In genomic region chr19:19966862-19967261, GRCh38 we compare ENCODE assay signal across 22 cellular contexts.
DNase-seq lines count a peak whose midpoint lies in the region; ATAC-seq and TF ChIP-seq lines count a peak whose summit lies in the region.
"Had no signal": no experiment of that assay in that cellular context is flagged by ENCODE, and none has a peak within 500 bp of the region (broad histone marks: within the 10 kb centered on the region; RNA-seq: fewer than 3 reads in every experiment).

No MANE protein-coding gene starts in this region.

- peak overlapping the region; percentile 26 for H3K4me2 ChIP-seq in smooth muscle cell

- no peak for ATAC-seq in HG03457 (IDR thresholded peaks at IDR 0.05; ENCODE audit: unreplicated experiment)
- ATAC-seq: Right ventricle myocardium inferior, T-helper 17 cell had no signal

- no peak for TF ChIP-seq EP300 in esophagus muscularis mucosa (IDR thresholded peaks at IDR 0.05)

- no peaks in the 10 kb centered on the region for H4K20me1 ChIP-seq in smooth muscle cell (ENCODE audit: low read depth)

- TF ChIP-seq POLR2A in esophagus muscularis mucosa (IDR thresholded peaks at IDR 0.05; ENCODE audit: low read depth), result no peak

- H3K79me2 ChIP-seq in smooth muscle cell (ENCODE audit: low read depth), result no peaks in the 10 kb centered on the region

- no peaks in the 10 kb centered on the region for H3F3A ChIP-seq in smooth muscle cell (ENCODE audit: low read depth)

- H3K9me3 ChIP-seq in esophagus muscularis mucosa (peaks cover 0 to 21% (median 19%) of the 10 kb centered on the region in 4 donors), smooth muscle cell (replicated peaks; ENCODE audit: low read depth) (peaks cover 6% of the 10 kb centered on the region)
- H3K9me3 ChIP-seq: HAP-1 had no signal

- WGBS in esophagus muscularis mucosa, result 69% methylated on average over 4 of the region's 4 CpGs
- WGBS in smooth muscle cell (ENCODE audit: low lambda C conversion rate), result 90% methylated on average over 4 of the region's 4 CpGs

- DNase-seq in DMS 273 (lab: John Stamatoyannopoulos, UW; ENCODE audit: unreplicated experiment) (peak; percentile 3), DMS 273 treated with DMSO at 0.1 percent for 48 hours (lab: John Stamatoyannopoulos, UW) (no peak), RKO (ENCODE audit: low spot score) (peak; percentile 21), esophagus muscularis mucosa (ENCODE audit: extremely low spot score) (peak; percentile 17), smooth muscle cell (lab: John Stamatoyannopoulos, UW; ENCODE audit: unreplicated experiment) (no peak), NCI-H1694 (lab: John Stamatoyannopoulos, UW) (no peak), NCI-H2029 treated with DMSO at 0.1 percent for 48 hours (lab: John Stamatoyannopoulos, UW) (no peak)
- DNase-seq: ACHN; Calu3; CD8-positive, alpha-beta memory T cell; DMS79; MG63; NCI-H1417 treated with DMSO at 0.1 percent for 48 hours; NCI-H1930; NCI-H226; NCI-H510A treated with DMSO at 0.1 percent for 48 hours; T-helper 17 cell had no signal

- H3K27ac ChIP-seq in esophagus muscularis mucosa (replicated peaks in 1 of 4) (no peak overlapping the region), smooth muscle cell (ENCODE audit: low read depth) (no peak overlapping the region)
- H3K27ac ChIP-seq: 22Rv1, C4-2B had no signal

- H2AFZ ChIP-seq in smooth muscle cell (ENCODE audit: low read depth), result no peak overlapping the region

- H3K27me3 ChIP-seq in esophagus muscularis mucosa (no peaks in the 10 kb centered on the region), smooth muscle cell (ENCODE audit: low read depth) (no peaks in the 10 kb centered on the region)
- H3K27me3 ChIP-seq: MG63 had no signal

- H3K4me1 ChIP-seq in esophagus muscularis mucosa (no peaks in the 10 kb centered on the region), smooth muscle cell (ENCODE audit: low read depth) (peaks cover 10% of the 10 kb centered on the region)
- H3K4me1 ChIP-seq: HAP-1 had no signal

- TF ChIP-seq CTCF in esophagus muscularis mucosa (IDR thresholded peaks at IDR 0.05) (no peak), smooth muscle cell (IDR thresholded peaks at IDR 0.05; ENCODE audit: borderline replicate concordance, insufficient read depth, poor library complexity, severe bottlenecking) (no peak)

- H3K9ac ChIP-seq in smooth muscle cell (ENCODE audit: low read depth), result no peak overlapping the region

- H3K4me3 ChIP-seq in esophagus muscularis mucosa, result no peak overlapping the region
- no peak overlapping the region for H3K4me3 ChIP-seq in smooth muscle cell
- H3K4me3 ChIP-seq: HAP-1, MG63 had no signal

- intact Hi-C loops in esophagus muscularis mucosa (cut with DNase I), result no loop called here

- H3K36me3 ChIP-seq in esophagus muscularis mucosa (no peaks in the 10 kb centered on the region), smooth muscle cell (ENCODE audit: low read depth) (no peaks in the 10 kb centered on the region)
- H3K36me3 ChIP-seq: HAP-1, MG63 had no signal

Comparison
In these comparisons a context has a peak if more than half of its experiments do, and no peak if none do; other contexts are left out.
1. DNase-seq: peak in DMS 273 (single experiment), RKO (single experiment) and esophagus muscularis mucosa (single experiment); none in DMS 273 treated with DMSO at 0.1 percent for 48 hours (single experiment), smooth muscle cell (single experiment), NCI-H1694 (single experiment) and NCI-H2029 treated with DMSO at 0.1 percent for 48 hours (single experiment).